17 cellular contexts compared by ENCODE assay signal in genomic region chr2:136182315-136182714, GRCh38.
A peak's percentile ranks its signal among the peaks of the same experiment; 100 is the strongest.
DNase-seq lines count a peak whose midpoint lies in the region; TF ChIP-seq lines count a peak whose summit lies in the region.
"Had no signal": no experiment of that assay in that cellular context is flagged by ENCODE, and none has a peak within 500 bp of the region (broad histone marks: within the 10 kb centered on the region; RNA-seq: fewer than 3 reads in every experiment).

No MANE protein-coding gene starts in this region.

- H4K20me1 ChIP-seq in OCI-LY1 (ENCODE audit: insufficient read depth, low read length) (no peaks in the 10 kb centered on the region), neural progenitor cell (ENCODE audit: low read depth) (no peaks in the 10 kb centered on the region)

- H3K27ac Mint-ChIP-seq in CD8-positive, alpha-beta memory T cell = peak overlapping the region in 6 of 8 donors; percentile 28 to 84 (median 70)
- H3K27ac Mint-ChIP-seq in endodermal cell (peak overlapping the region; percentile 32), neural progenitor cell (peak overlapping the region; percentile 82)
- H3K27ac Mint-ChIP-seq: H9 had no signal

- peaks cover 10 to 20% (median 19%) of the 10 kb centered on the region in 3 donors for H3K4me1 Mint-ChIP-seq in CD8-positive, alpha-beta memory T cell
- H3K4me1 Mint-ChIP-seq in endodermal cell (peaks cover 34% of the 10 kb centered on the region), neural progenitor cell (peaks cover 20% of the 10 kb centered on the region)

- peaks cover 0 to 13% (median 0%) of the 10 kb centered on the region in 3 donors for H3K36me3 Mint-ChIP-seq in CD8-positive, alpha-beta memory T cell
- no peaks in the 10 kb centered on the region for H3K36me3 Mint-ChIP-seq in endodermal cell (ENCODE audit: low read depth)
- H3K36me3 Mint-ChIP-seq in neural progenitor cell = no peaks in the 10 kb centered on the region

- no peaks in the 10 kb centered on the region for H3K9me3 ChIP-seq in CD8-positive, alpha-beta memory T cell (ENCODE audit: low read length)
- peaks cover 13% of the 10 kb centered on the region for H3K9me3 ChIP-seq in OCI-LY1 (ENCODE audit: low read length)
- H3K9me3 ChIP-seq in endodermal cell (ENCODE audit: control insufficient read depth, low read length) = peaks cover 32% of the 10 kb centered on the region
- H3K9me3 ChIP-seq in neural progenitor cell (ENCODE audit: low read depth) = no peaks in the 10 kb centered on the region
- H3K9me3 ChIP-seq: A549 had no signal

- H3F3A ChIP-seq in OCI-LY1 (ENCODE audit: insufficient read depth, low read length) (no peaks in the 10 kb centered on the region), neural progenitor cell (ENCODE audit: low read depth) (peaks cover 6% of the 10 kb centered on the region)

- H3K4me1 ChIP-seq in CD8-positive, alpha-beta memory T cell (ENCODE audit: insufficient read depth, low read length) = peaks cover 8% of the 10 kb centered on the region
- H3K4me1 ChIP-seq in OCI-LY1 (ENCODE audit: insufficient read depth, low read length, severe bottlenecking) = no peaks in the 10 kb centered on the region
- peaks cover 17% of the 10 kb centered on the region for H3K4me1 ChIP-seq in endodermal cell (ENCODE audit: control insufficient read depth, insufficient read depth, low read length)
- H3K4me1 ChIP-seq in neural progenitor cell = peaks cover 12% of the 10 kb centered on the region
- H3K4me1 ChIP-seq: A549, Caco-2 had no signal

- no peak for DNase-seq in CD8-positive, alpha-beta memory T cell
- DNase-seq in endodermal cell (no peak), neural progenitor cell (ENCODE audit: low spot score) (no peak), mesenteric fat pad (ENCODE audit: low spot score) (no peak), cortex of kidney (lab: John Stamatoyannopoulos, UW) (no peak), NCI-H446 treated with DMSO at 0.1 percent for 48 hours (lab: John Stamatoyannopoulos, UW) (no peak), globus pallidus (ENCODE audit: low spot score) (no peak)
- DNase-seq: H9, NCI-H1417 treated with DMSO at 0.1 percent for 48 hours, NCI-H1930, NCI-H446 had no signal

- no peaks in the 10 kb centered on the region for H3K9me2 ChIP-seq in OCI-LY1 (ENCODE audit: low read depth, low read length)

- no peaks in the 10 kb centered on the region for H3K79me2 ChIP-seq in OCI-LY1 (ENCODE audit: insufficient read depth, low read length)
- no peaks in the 10 kb centered on the region for H3K79me2 ChIP-seq in neural progenitor cell (ENCODE audit: low read depth)

- H3K36me3 ChIP-seq in CD8-positive, alpha-beta memory T cell (ENCODE audit: insufficient read depth, low read length) = no peaks in the 10 kb centered on the region
- peaks cover 4% of the 10 kb centered on the region; the same call in 1 of the 2 replicates for H3K36me3 ChIP-seq in OCI-LY1 (ENCODE audit: insufficient read depth, low read length)
- H3K36me3 ChIP-seq in endodermal cell (ENCODE audit: control insufficient read depth, insufficient read depth, low read length) = no peaks in the 10 kb centered on the region
- no peaks in the 10 kb centered on the region for H3K36me3 ChIP-seq in neural progenitor cell

- no peaks in the 10 kb centered on the region for H3K27me3 ChIP-seq in CD8-positive, alpha-beta memory T cell (ENCODE audit: insufficient read depth, low read length, poor library complexity, severe bottlenecking)
- H3K27me3 ChIP-seq in OCI-LY1 (ENCODE audit: insufficient read depth, low read length) = no peaks in the 10 kb centered on the region
- no peaks in the 10 kb centered on the region for H3K27me3 ChIP-seq in endodermal cell (ENCODE audit: control insufficient read depth, insufficient read depth, low read length, poor library complexity, severe bottlenecking)
- no peaks in the 10 kb centered on the region for H3K27me3 ChIP-seq in neural progenitor cell

- no peak overlapping the region for H3K4me3 Mint-ChIP-seq in CD8-positive, alpha-beta memory T cell
- H3K4me3 Mint-ChIP-seq in endodermal cell = no peak overlapping the region
- H3K4me3 Mint-ChIP-seq in neural progenitor cell = no peak overlapping the region
- H3K4me3 Mint-ChIP-seq: H9 had no signal

- POLR2A ChIA-PET in CD8-positive, alpha-beta memory T cell (lab: Charles Lee) = no interaction called here

- H3K9me3 Mint-ChIP-seq in CD8-positive, alpha-beta memory T cell = no peaks in the 10 kb centered on the region
- H3K9me3 Mint-ChIP-seq in endodermal cell (peaks cover 8% of the 10 kb centered on the region), neural progenitor cell (peaks cover 2% of the 10 kb centered on the region)

- H2AFZ ChIP-seq in OCI-LY1 (ENCODE audit: low read length) = no peak overlapping the region
- H2AFZ ChIP-seq in neural progenitor cell (replicated peaks) = no peak overlapping the region

- H3K4me3 ChIP-seq in CD8-positive, alpha-beta memory T cell (ENCODE audit: low read length) = no peak overlapping the region
- no peak overlapping the region for H3K4me3 ChIP-seq in OCI-LY1 (ENCODE audit: low read depth, low read length, poor library complexity, severe bottlenecking)
- H3K4me3 ChIP-seq in endodermal cell (ENCODE audit: low read length) = peak overlapping the region; percentile 61
- no peak overlapping the region for H3K4me3 ChIP-seq in neural progenitor cell
- H3K4me3 ChIP-seq: A549, K562 had no signal

- no peak overlapping the region for H3K9ac ChIP-seq in OCI-LY1 (ENCODE audit: low read length)
- no peak overlapping the region for H3K9ac ChIP-seq in endodermal cell (ENCODE audit: extremely low read depth, low read length, poor library complexity, severe bottlenecking)
- no peak overlapping the region for H3K9ac ChIP-seq in neural progenitor cell

- H3K27ac ChIP-seq in CD8-positive, alpha-beta memory T cell (ENCODE audit: low read depth, low read length) = no peak overlapping the region
- H3K27ac ChIP-seq in OCI-LY1 (ENCODE audit: low read depth, low read length, poor library complexity, severe bottlenecking) (peak overlapping the region; percentile 4), endodermal cell (ENCODE audit: low read depth, low read length) (no peak overlapping the region), neural progenitor cell (no peak overlapping the region)
- H3K27ac ChIP-seq: A549, C4-2B, HL-60 had no signal

- CTCF ChIA-PET in CD8-positive, alpha-beta memory T cell (lab: Charles Lee) = no interaction called here

- TF ChIP-seq CTCF in OCI-LY1 (IDR thresholded peaks at IDR 0.05; ENCODE audit: low read length) (no peak), endodermal cell (conservative IDR thresholded peaks at IDR 0.05) (no peak), neural progenitor cell (IDR thresholded peaks at IDR 0.05) (no peak)

- no peak overlapping the region for H3K4me2 ChIP-seq in OCI-LY1 (ENCODE audit: low read length)
- no peak overlapping the region for H3K4me2 ChIP-seq in neural progenitor cell
- H3K4me2 ChIP-seq: A549 had no signal

- H3K27me3 Mint-ChIP-seq in CD8-positive, alpha-beta memory T cell = no peaks in the 10 kb centered on the region
- H3K27me3 Mint-ChIP-seq in endodermal cell (ENCODE audit: insufficient read depth) = no peaks in the 10 kb centered on the region
- H3K27me3 Mint-ChIP-seq in neural progenitor cell (ENCODE audit: insufficient read depth, low read depth) = peaks cover 19% of the 10 kb centered on the region

Comparison
In these comparisons a context has a peak if more than half of its experiments do, and no peak if none do; other contexts are left out.
1. H3K27ac Mint-ChIP-seq: peak in every context shown above with its lines; median percentile 82 in neural progenitor cell; 70 in CD8-positive, alpha-beta memory T cell; 32 in endodermal cell.